In genomic region chr3:26624209-26624775, GRCh38 we compare ENCODE assay signal across 16 cellular contexts. TPM values are rescaled to one million over a fixed set of nuclear protein-coding genes. Genes with fewer than 3 reads are reported as not detected.
A peak's percentile ranks its signal among the peaks of the same experiment; 100 is the strongest.
DNase-seq lines count a peak whose midpoint lies in the region; ATAC-seq and TF ChIP-seq lines count a peak whose summit lies in the region.
"Had no signal": no experiment of that assay in that cellular context is flagged by ENCODE, and none has a peak within 500 bp of the region (broad histone marks: within the 10 kb centered on the region; RNA-seq: fewer than 3 reads in every experiment).

No MANE protein-coding gene starts in this region.

- TF ChIP-seq POLR2A in esophagus muscularis mucosa (IDR thresholded peaks at IDR 0.05; ENCODE audit: low read depth) (no peak), vagina (IDR thresholded peaks at IDR 0.05) (no peak)

- TF ChIP-seq EP300 in esophagus muscularis mucosa (IDR thresholded peaks at IDR 0.05): no peak

- intact Hi-C loops in esophagus muscularis mucosa (cut with DNase I): no loop called here
- intact Hi-C loops in vagina (cut with DNase I): no loop called here

- H3K27ac ChIP-seq in esophagus muscularis mucosa (replicated peaks in 1 of 4): no peak overlapping the region
- no peak overlapping the region for H3K27ac ChIP-seq in stomach smooth muscle (ENCODE audit: low read length)
- H3K27ac ChIP-seq in vagina: no peak overlapping the region
- H3K27ac ChIP-seq: parathyroid adenoma had no signal

- H3K4me1 Mint-ChIP-seq in mesothelial cell of epicardium (peaks cover 30% of the 10 kb centered on the region), T-cell (no peaks in the 10 kb centered on the region)
- H3K4me1 Mint-ChIP-seq: IgD-negative memory B cell, memory B cell had no signal

- H3K9me3 Mint-ChIP-seq in mesothelial cell of epicardium: no peaks in the 10 kb centered on the region
- H3K9me3 Mint-ChIP-seq in T-cell: no peaks in the 10 kb centered on the region
- H3K9me3 Mint-ChIP-seq: activated naive CD4-positive, alpha-beta T cell treated with anti-CD3 and anti-CD28 coated beads, Interleukin-2, amount 50 U/mL, for 24 hours had no signal

- ATAC-seq in T-cell (replicated peaks in 1 of 4): no peak

- H3K4me3 ChIP-seq in esophagus muscularis mucosa: peak overlapping the region; percentile 44 to 58 (median 50)
- H3K4me3 ChIP-seq in stomach smooth muscle (ENCODE audit: low read length in 2 of 2): peak overlapping the region; percentile 16 to 49
- no peak overlapping the region for H3K4me3 ChIP-seq in vagina

- H3K36me3 Mint-ChIP-seq in mesothelial cell of epicardium (no peaks in the 10 kb centered on the region), T-cell (no peaks in the 10 kb centered on the region)
- H3K36me3 Mint-ChIP-seq: activated naive CD4-positive, alpha-beta T cell treated with anti-CD3 and anti-CD28 coated beads, Interleukin-2, amount 50 U/mL, for 24 hours; CD4-positive, alpha-beta memory T cell had no signal

- no peaks in the 10 kb centered on the region for H3K9me3 ChIP-seq in esophagus muscularis mucosa
- no peaks in the 10 kb centered on the region for H3K9me3 ChIP-seq in stomach smooth muscle (ENCODE audit: control insufficient read depth in 2 of 2, low read length in 2 of 2)
- no peaks in the 10 kb centered on the region for H3K9me3 ChIP-seq in vagina

- POLR2A ChIA-PET in T-cell (lab: Charles Lee): no interaction called here

- WGBS in esophagus muscularis mucosa: 22% methylated on average over 28 of the region's 28 CpGs

- TF ChIP-seq CTCF in esophagus muscularis mucosa (IDR thresholded peaks at IDR 0.05) (no peak), mesothelial cell of epicardium (IDR thresholded peaks at IDR 0.05; ENCODE audit: unreplicated experiment) (no peak), vagina (IDR thresholded peaks at IDR 0.05) (no peak)

- H3K36me3 ChIP-seq in esophagus muscularis mucosa (no peaks in the 10 kb centered on the region), stomach smooth muscle (ENCODE audit: control insufficient read depth in 2 of 2, insufficient read depth in 2 of 2, low read length in 2 of 2) (no peaks in the 10 kb centered on the region), vagina (no peaks in the 10 kb centered on the region)

- H3K4me1 ChIP-seq in esophagus muscularis mucosa (peaks cover 12 to 30% (median 26%) of the 10 kb centered on the region in 4 donors), stomach smooth muscle (ENCODE audit: control insufficient read depth, insufficient read depth, low read length) (peaks cover 19% of the 10 kb centered on the region), vagina (peaks cover 8% of the 10 kb centered on the region)
- H3K4me1 ChIP-seq: parathyroid adenoma had no signal

- peak; percentile 17 for DNase-seq in NCI-H69 (lab: John Stamatoyannopoulos, UW)
- DNase-seq in esophagus muscularis mucosa (ENCODE audit: extremely low spot score): no peak
- DNase-seq in mesothelial cell of epicardium (ENCODE audit: low spot score in 2 of 2, unreplicated experiment in 2 of 2): no peak
- no peak for DNase-seq in T-cell
- DNase-seq in vagina (ENCODE audit: extremely low spot score in 2 of 2): no peak
- no peak for DNase-seq in NCI-H345 treated with DMSO at 0.1 percent for 48 hours (lab: John Stamatoyannopoulos, UW; ENCODE audit: unreplicated experiment)
- DNase-seq: CD4-positive, alpha-beta memory T cell; central memory CD4-positive, alpha-beta T cell; EL; NCI-H1105; NCI-H345 had no signal

- CTCF ChIA-PET in T-cell (lab: Charles Lee): no interaction called here

- H3K27me3 Mint-ChIP-seq in mesothelial cell of epicardium (ENCODE audit: low read depth): peaks cover 75% of the 10 kb centered on the region
- peaks cover 37 to 42% of the 10 kb centered on the region in 2 donors for H3K27me3 Mint-ChIP-seq in T-cell

- H3K27ac Mint-ChIP-seq in mesothelial cell of epicardium (no peak overlapping the region), T-cell (no peak overlapping the region)
- H3K27ac Mint-ChIP-seq: activated naive CD4-positive, alpha-beta T cell treated with anti-CD3 and anti-CD28 coated beads, Interleukin-2, amount 50 U/mL, for 24 hours; CD4-positive, alpha-beta memory T cell; IgD-negative memory B cell; memory B cell had no signal

- H3K27me3 ChIP-seq in esophagus muscularis mucosa: peaks cover 0 to 47% (median 18%) of the 10 kb centered on the region in 4 donors
- H3K27me3 ChIP-seq in stomach smooth muscle (ENCODE audit: control insufficient read depth in 1 of 2, insufficient read depth in 2 of 2, low read length in 2 of 2): peaks cover 28% of the 10 kb centered on the region in 2 donors
- no peaks in the 10 kb centered on the region for H3K27me3 ChIP-seq in vagina

- H3K9ac ChIP-seq in stomach smooth muscle (ENCODE audit: low read length in 2 of 2): no peak overlapping the region
- H3K9ac ChIP-seq: parathyroid adenoma had no signal

- H3K4me3 Mint-ChIP-seq in mesothelial cell of epicardium: peak overlapping the region; percentile 62
- H3K4me3 Mint-ChIP-seq in T-cell: no peak overlapping the region
- H3K4me3 Mint-ChIP-seq: activated naive CD4-positive, alpha-beta T cell treated with anti-CD3 and anti-CD28 coated beads, Interleukin-2, amount 50 U/mL, for 24 hours; CD4-positive, alpha-beta memory T cell; IgD-negative memory B cell; memory B cell had no signal

RNA-seq across cellular contexts. Expression of gene LRRC3B, which starts 1.7 kb away (rescaled TPM):
- under 1 TPM in 2 of 4 donors, not detected in 2; under 0.01 to 0.52 TPM for total RNA-seq in esophagus muscularis mucosa
- 0.11 to 0.34 TPM (median 0.23 TPM) in 3 replicates for total RNA-seq in mesothelial cell of epicardium
- not detected for total RNA-seq in T-cell
- 0.74 TPM for total RNA-seq in vagina
- total RNA-seq: CD4-positive, alpha-beta memory T cell had no signal

Comparison
In these comparisons a context has a peak if more than half of its experiments do, and no peak if none do; other contexts are left out.
1. H3K4me3 ChIP-seq: peak in esophagus muscularis mucosa (4 of 4) and stomach smooth muscle (2 of 2); none in vagina (0 of 2).